30 cellular contexts compared by ENCODE assay signal in the genomic region with DNA sequence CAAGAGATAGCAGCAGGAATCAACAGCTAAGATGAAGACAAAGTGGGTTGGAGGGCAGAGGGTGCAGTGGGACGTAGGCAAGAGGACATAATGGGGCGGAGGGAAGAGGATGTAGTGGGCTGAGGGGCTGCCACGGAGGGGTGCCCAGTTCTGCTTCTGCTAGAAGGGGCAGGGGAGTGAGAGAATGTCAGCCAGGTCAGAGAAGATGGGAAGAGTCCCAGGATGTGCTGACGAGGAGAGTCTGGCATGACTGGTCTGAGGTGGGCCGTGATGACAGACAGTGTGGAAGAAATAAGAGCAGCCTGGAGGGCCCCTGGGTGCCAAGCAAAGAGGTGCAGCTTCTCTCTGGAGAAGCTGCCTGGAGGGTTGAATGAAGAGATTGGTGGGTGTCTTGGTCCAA. TPM values are rescaled to one million over a fixed set of nuclear protein-coding genes. Genes with fewer than 3 reads are reported as not detected.
"Had no signal": no experiment of that assay in that cellular context is flagged by ENCODE, and none has a peak within 500 bp of the region (broad histone marks: within the 10 kb centered on the region; RNA-seq: fewer than 3 reads in every experiment).

No MANE protein-coding gene starts in this region.

- DNase-seq: activated B cell treated with CpG ODN at 0.5 μM for 24 hours; activated CD4-positive, alpha-beta T cell treated with anti-CD3 and anti-CD28 coated beads for 1 hour; activated CD4-positive, alpha-beta T cell treated with anti-CD3 and anti-CD28 coated beads, Interleukin-2, amount 10 ng/mL, durations not matched to agents 24 days and 14 days; activated CD4-positive, alpha-beta T cell treated with anti-CD3 and anti-CD28 coated beads, Interleukin-2, amount 50 U/mL, for 48 hours; activated CD8-positive, alpha-beta memory T cell treated with anti-CD3 and anti-CD28 coated beads for 24 hours; activated gamma-delta T cell treated with Interleukin-2 at 50 U/mL for 16 hours; activated naive CD4-positive, alpha-beta T cell treated with anti-CD3 and anti-CD28 coated beads, Interleukin-2, amount 10 ng/mL, durations not matched to agents 7 days and 5 days; activated naive CD8-positive, alpha-beta T cell treated with anti-CD3 and anti-CD28 coated beads, Interleukin-2, amount 10 ng/mL, durations not matched to agents 7 days and 5 days; activated T-cell treated with anti-CD3 and anti-CD28 coated beads for 4 hours; activated T-cell treated with anti-CD3 and anti-CD28 coated beads, Interleukin-2, amount 50 U/mL, for 48 hours; adrenal gland; anterior cingulate cortex; body of pancreas; MG63; MV-4-11; NCI-H1092 treated with DMSO at 0.1 percent for 48 hours; NCI-H1417 treated with DMSO at 0.1 percent for 48 hours; NCI-H1694; NCI-H2029; NCI-H2107; NCI-H2171 treated with DMSO at 0.1 percent for 48 hours; NCI-H226; NCI-H526; NCI-H82; SIG-M5; T-helper 17 cell; T-helper 9 cell had no signal

- H3K9me3 Mint-ChIP-seq: activated B cell treated with CpG ODN at 0.5 μM for 24 hours; activated CD4-positive, alpha-beta T cell treated with anti-CD3 and anti-CD28 coated beads, Interleukin-2, amount 10 ng/mL, durations not matched to agents 24 days and 14 days; activated T-helper 2 cell treated with anti-CD3 and anti-CD28 coated beads, Interferon-gamma antibody, Interleukin-2, Interleukin-4, amounts not matched to agents 10 μg/mL and 5 μg/mL and 100 μg/mL, durations not matched to agents 14 hours and 24 hours and 36 hours had no signal

- H3K27me3 ChIP-seq: body of pancreas had no signal

- H3K4me3 Mint-ChIP-seq: activated B cell treated with CpG ODN at 0.5 μM for 24 hours; activated CD4-positive, alpha-beta T cell treated with anti-CD3 and anti-CD28 coated beads, Interleukin-2, amount 10 ng/mL, durations not matched to agents 24 days and 14 days; activated naive CD4-positive, alpha-beta T cell treated with anti-CD3 and anti-CD28 coated beads, Interleukin-2, amount 10 ng/mL, durations not matched to agents 7 days and 5 days; activated naive CD8-positive, alpha-beta T cell treated with anti-CD3 and anti-CD28 coated beads, Interleukin-2, amount 10 ng/mL, durations not matched to agents 7 days and 5 days; T-helper 17 cell had no signal

- H3K36me3 Mint-ChIP-seq: activated naive CD4-positive, alpha-beta T cell treated with anti-CD3 and anti-CD28 coated beads, Interleukin-2, amount 10 ng/mL, durations not matched to agents 7 days and 5 days; activated naive CD8-positive, alpha-beta T cell treated with anti-CD3 and anti-CD28 coated beads, Interleukin-2, amount 10 ng/mL, durations not matched to agents 7 days and 5 days had no signal

- H3K36me3 ChIP-seq: adrenal gland, MG63 had no signal

- H3K27ac Mint-ChIP-seq: activated B cell treated with CpG ODN at 0.5 μM for 24 hours; activated CD4-positive, alpha-beta T cell treated with anti-CD3 and anti-CD28 coated beads, Interleukin-2, amount 10 ng/mL, durations not matched to agents 24 days and 14 days; activated naive CD4-positive, alpha-beta T cell treated with anti-CD3 and anti-CD28 coated beads, Interleukin-2, amount 10 ng/mL, durations not matched to agents 7 days and 5 days; activated naive CD8-positive, alpha-beta T cell treated with anti-CD3 and anti-CD28 coated beads, Interleukin-2, amount 10 ng/mL, durations not matched to agents 7 days and 5 days; activated T-helper 2 cell treated with anti-CD3 and anti-CD28 coated beads, Interferon-gamma antibody, Interleukin-2, Interleukin-4, amounts not matched to agents 10 μg/mL and 5 μg/mL and 100 μg/mL, durations not matched to agents 14 hours and 24 hours and 36 hours; T-helper 17 cell had no signal

- H3K4me3 ChIP-seq: adrenal gland, body of pancreas, MG63 had no signal

- H3K27ac ChIP-seq: adrenal gland had no signal

- H3K9me3 ChIP-seq: adrenal gland, body of pancreas, MG63 had no signal

RNA-seq across cellular contexts. Expression of gene SPSB4, which starts 4.0 kb away (rescaled TPM):
- total RNA-seq: activated B cell treated with CpG ODN at 0.5 μM for 24 hours; activated CD4-positive, alpha-beta T cell treated with anti-CD3 and anti-CD28 coated beads, Interleukin-2, amount 10 ng/mL, durations not matched to agents 24 days and 14 days; activated naive CD8-positive, alpha-beta T cell treated with anti-CD3 and anti-CD28 coated beads, Interleukin-2, amount 10 ng/mL, durations not matched to agents 7 days and 5 days; activated T-helper 2 cell treated with anti-CD3 and anti-CD28 coated beads, Interferon-gamma antibody, Interleukin-2, Interleukin-4, amounts not matched to agents 10 μg/mL and 5 μg/mL and 100 μg/mL, durations not matched to agents 14 hours and 24 hours and 36 hours; OCI-LY7; RPMI7951; T-helper 17 cell had no signal
